Comparison of ENCODE assay signal across 8 cellular contexts in the genomic region with DNA sequence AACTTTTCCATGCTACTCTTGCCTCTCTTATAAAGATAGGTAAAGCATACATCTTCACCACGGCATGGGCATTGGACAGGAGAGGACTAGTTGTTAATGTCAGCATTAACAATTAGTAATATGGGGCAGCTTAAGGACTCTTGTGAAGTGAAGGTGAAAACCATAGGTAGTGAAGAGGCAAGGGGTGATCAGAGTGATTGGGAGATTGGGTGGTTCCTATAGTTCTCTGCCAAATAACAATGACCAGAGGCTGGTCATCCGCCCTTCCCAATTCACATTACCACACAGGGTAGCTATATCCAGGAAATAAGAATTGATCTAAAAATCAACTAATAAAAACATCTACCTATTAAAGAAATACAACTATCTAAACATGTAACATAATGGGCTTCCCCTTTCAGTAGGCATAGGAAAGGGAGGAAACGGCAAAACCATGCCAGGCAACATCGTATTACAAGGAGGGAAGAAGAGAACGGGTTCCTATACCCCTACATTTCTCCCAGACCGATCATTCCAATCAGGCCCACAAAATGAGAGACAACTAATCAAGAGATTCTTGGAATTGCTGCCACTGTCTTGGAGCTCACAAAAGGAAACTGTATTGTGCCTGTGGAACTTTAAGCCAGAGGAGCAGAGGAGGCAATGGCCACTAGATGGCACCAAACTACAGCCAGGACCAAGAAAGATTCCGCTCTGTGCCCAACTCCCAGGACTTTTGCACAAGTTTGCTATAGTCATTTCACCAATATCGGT.
DNase-seq lines count a peak whose midpoint lies in the region; ATAC-seq, FAIRE-seq and TF ChIP-seq lines count a peak whose summit lies in the region.

No MANE protein-coding gene starts in this region.

- DNase-seq in A172 (ENCODE audit: low spot score) = peak; percentile 78
- peak; percentile 66 for DNase-seq in NCI-H2107 treated with DMSO at 0.1 percent for 48 hours (lab: John Stamatoyannopoulos, UW; ENCODE audit: unreplicated experiment)
- peak; percentile 59 for DNase-seq in mammary epithelial cell
- DNase-seq in keratinocyte (ENCODE audit: low read depth, low spot score) = peak; percentile 36
- peak; percentile 35 to 56 for DNase-seq in stimulated activated CD4-positive, alpha-beta T cell treated with anti-CD3 and anti-CD28 coated beads, Interleukin-1b, Interleukin-23, amount 100 ng/mL, for 4 hours (ENCODE audit: low read depth in 2 of 2)

- in situ Hi-C loops in mammary epithelial cell (cut with MboI; ENCODE audit: low sequenced_read_pairs in 2 of 2) = loop anchor here (5.0 to 10.0 kb wide), 2 partner anchors 82 to 85 kb away; no protein-coding TSS in a partner anchor

- H3K4me1 ChIP-seq in mammary epithelial cell (ENCODE audit: insufficient read depth, low read length) (no peaks in the 10 kb centered on the region), keratinocyte (ENCODE audit: control insufficient read depth, extremely low read depth, insufficient read depth, low read length) (no peaks in the 10 kb centered on the region)

- peak; percentile 90 for FAIRE-seq in keratinocyte (lab: Jason Lieb, UNC)

- H3K27ac ChIP-seq in VCaP (peak overlapping the region; percentile 41; the same call in 1 of the 2 replicates), mammary epithelial cell (ENCODE audit: insufficient read depth, low read depth, low read length) (no peak overlapping the region), keratinocyte (ENCODE audit: control insufficient read depth, insufficient read depth, low read length) (no peak overlapping the region)

- CTCF ChIA-PET in mammary epithelial cell (lab: Charles Lee; ENCODE audit: low non-redundant PET) = interaction anchor here (0.6 to 1.3 kb wide), 5 partner anchors 85 to 1078 kb away, joined by 3 to 9 read pairs (median 4); no protein-coding TSS in a partner anchor

- no peak overlapping the region for H3K4me3 ChIP-seq in mammary epithelial cell (replicated peaks in 1 of 3; ENCODE audit: insufficient read depth in 1 of 3, low read depth in 2 of 3, low read length in 3 of 3)
- no peak overlapping the region for H3K4me3 ChIP-seq in keratinocyte (ENCODE audit: control insufficient read depth in 2 of 3, extremely low read depth in 1 of 3, insufficient read depth in 2 of 3, low read depth in 1 of 3, low read length in 3 of 3)

- H3K4me2 ChIP-seq in mammary epithelial cell (ENCODE audit: insufficient read depth, low read depth, low read length) (peak overlapping the region; percentile 3), keratinocyte (ENCODE audit: control insufficient read depth, extremely low read depth, insufficient read depth, low read depth, low read length) (no peak overlapping the region)

- dilution Hi-C loops in mammary epithelial cell (cut with HindIII; ENCODE audit: low sequenced_read_pairs) = no loop called here
- dilution Hi-C loops in keratinocyte (cut with MboI; ENCODE audit: extremely low pct_ligation_motif_present, low sequenced_read_pairs) = no loop called here

- H3K79me2 ChIP-seq in mammary epithelial cell (ENCODE audit: insufficient read depth, low read length) (no peaks in the 10 kb centered on the region), keratinocyte (ENCODE audit: control insufficient read depth, insufficient read depth, low read length) (no peaks in the 10 kb centered on the region)

- intact Hi-C loops in mammary epithelial cell (cut with micrococcal nuclease) = loop anchor here (1.0 to 5.0 kb wide), 3 partner anchors 35 to 578 kb away; no protein-coding TSS in a partner anchor

- H2AFZ ChIP-seq in mammary epithelial cell (ENCODE audit: low read depth, low read length) = peak overlapping the region; percentile 39
- H2AFZ ChIP-seq in keratinocyte (ENCODE audit: control insufficient read depth, low read length) = no peak overlapping the region

- WGBS in mammary epithelial cell (ENCODE audit: low coverage, missing lambda C conversion rate) = 62% methylated on average over 8 of the region's 8 CpGs

- no TSS peak for BruUV-seq in mammary epithelial cell (replicated peaks; lab: Mats Ljungman, UMichigan)

- H4K20me1 ChIP-seq in mammary epithelial cell (ENCODE audit: insufficient read depth, low read length) (no peaks in the 10 kb centered on the region), keratinocyte (ENCODE audit: control insufficient read depth, extremely low read depth, insufficient read depth, low read length) (no peaks in the 10 kb centered on the region)

- H3K36me3 ChIP-seq in mammary epithelial cell (ENCODE audit: insufficient read depth, low read length) (no peaks in the 10 kb centered on the region), keratinocyte (ENCODE audit: control insufficient read depth in 2 of 2, extremely low read depth in 1 of 2, insufficient read depth in 2 of 2, low read length in 2 of 2) (no peaks in the 10 kb centered on the region)

- H3K27me3 ChIP-seq in mammary epithelial cell (ENCODE audit: insufficient read depth, low read length) (no peaks in the 10 kb centered on the region), keratinocyte (ENCODE audit: control insufficient read depth, extremely low read depth, insufficient read depth, low read length) (no peaks in the 10 kb centered on the region)

- no peaks in the 10 kb centered on the region for H3K9me1 ChIP-seq in keratinocyte (ENCODE audit: control insufficient read depth, extremely low read depth, insufficient read depth, low read length)

- TF ChIP-seq CTCF in VCaP (conservative IDR thresholded peaks at IDR 0.05) = peak; percentile 97
- TF ChIP-seq CTCF in mammary epithelial cell (conservative IDR thresholded peaks at IDR 0.05 in 1 of 2, IDR thresholded peaks at IDR 0.05 in 1 of 2; ENCODE audit: extremely low read depth in 1 of 2, insufficient read depth in 1 of 2, low read depth in 1 of 2, low read length in 2 of 2) = peak; percentile 93 to 95
- TF ChIP-seq CTCF in keratinocyte (optimal IDR thresholded peaks at IDR 0.05 in 1 of 3, IDR thresholded peaks at IDR 0.05 in 1 of 3, conservative IDR thresholded peaks at IDR 0.05 in 1 of 3; ENCODE audit: extremely low read depth in 1 of 3, insufficient read depth in 2 of 3, low read length in 3 of 3) = peak; percentile 90 to 95 (median 92)

- peak; percentile 82 for ATAC-seq in GM18499 (IDR thresholded peaks at IDR 0.05; ENCODE audit: insufficient read depth, unreplicated experiment)
- peak; percentile 90 for ATAC-seq in HG02938 (IDR thresholded peaks at IDR 0.05; ENCODE audit: unreplicated experiment)

- H3K9me3 ChIP-seq in mammary epithelial cell (replicated peaks; ENCODE audit: insufficient read depth, low read length) = no peaks in the 10 kb centered on the region
- no peaks in the 10 kb centered on the region for H3K9me3 ChIP-seq in keratinocyte (ENCODE audit: control insufficient read depth, low read depth, low read length)

- H3K9ac ChIP-seq in mammary epithelial cell (ENCODE audit: insufficient read depth, low read length) = no peak overlapping the region
- H3K9ac ChIP-seq in keratinocyte (ENCODE audit: control insufficient read depth, extremely low read depth, insufficient read depth, low read length) = no peak overlapping the region
